9 cellular contexts compared by ENCODE assay signal in genomic region chr18:2978208-2978607, GRCh38. TPM values are rescaled to one million over a fixed set of nuclear protein-coding genes. Genes with fewer than 3 reads are reported as not detected.
DNase-seq lines count a peak whose midpoint lies in the region; ATAC-seq and TF ChIP-seq lines count a peak whose summit lies in the region.
"Had no signal": no experiment of that assay in that cellular context is flagged by ENCODE, and none has a peak within 500 bp of the region (broad histone marks: within the 10 kb centered on the region; RNA-seq: fewer than 3 reads in every experiment).

No MANE protein-coding gene starts in this region.

- H3K4me3 ChIP-seq in BLaER1 = no peak overlapping the region
- peak overlapping the region; percentile 69 for H3K4me3 ChIP-seq in naive thymus-derived CD4-positive, alpha-beta T cell (ENCODE audit: low read length)
- no peak overlapping the region for H3K4me3 ChIP-seq in HAP-1
- H3K4me3 ChIP-seq in BE2C (ENCODE audit: low read depth, low read length) = no peak overlapping the region

- H3K4me3 Mint-ChIP-seq in HFFc6 = peak overlapping the region; percentile 85
- peak overlapping the region; percentile 71 for H3K4me3 Mint-ChIP-seq in activated naive CD8-positive, alpha-beta T cell treated with anti-CD3 and anti-CD28 coated beads, Interleukin-2, amount 50 U/mL, for 24 hours
- peak overlapping the region; percentile 34 to 94 (median 84) for H3K4me3 Mint-ChIP-seq in naive thymus-derived CD4-positive, alpha-beta T cell

- H3K27me3 Mint-ChIP-seq in HFFc6 (ENCODE audit: insufficient read depth) = no peaks in the 10 kb centered on the region
- no peaks in the 10 kb centered on the region for H3K27me3 Mint-ChIP-seq in activated naive CD8-positive, alpha-beta T cell treated with anti-CD3 and anti-CD28 coated beads, Interleukin-2, amount 50 U/mL, for 24 hours
- H3K27me3 Mint-ChIP-seq in naive thymus-derived CD4-positive, alpha-beta T cell = no peaks in the 10 kb centered on the region

- peak overlapping the region; percentile 47 for H3K4me2 ChIP-seq in BLaER1

- intact Hi-C loops in naive thymus-derived CD4-positive, alpha-beta T cell (cut with micrococcal nuclease) = no loop called here

- peaks cover 67% of the 10 kb centered on the region for H3K4me1 ChIP-seq in BLaER1
- peaks cover 49 to 56% of the 10 kb centered on the region in 2 donors for H3K4me1 ChIP-seq in naive thymus-derived CD4-positive, alpha-beta T cell (ENCODE audit: control insufficient read depth in 2 of 2, insufficient read depth in 2 of 2, low read length in 2 of 2)
- H3K4me1 ChIP-seq in HAP-1 = peaks cover 22% of the 10 kb centered on the region
- no peaks in the 10 kb centered on the region for H3K4me1 ChIP-seq in BE2C

- no peaks in the 10 kb centered on the region for H3K9me3 ChIP-seq in BLaER1
- no peaks in the 10 kb centered on the region for H3K9me3 ChIP-seq in naive thymus-derived CD4-positive, alpha-beta T cell (ENCODE audit: control insufficient read depth in 2 of 3, low read length in 3 of 3)
- no peaks in the 10 kb centered on the region for H3K9me3 ChIP-seq in HAP-1
- no peaks in the 10 kb centered on the region for H3K9me3 ChIP-seq in BE2C

- TF ChIP-seq CTCF in HFFc6 (IDR thresholded peaks at IDR 0.05) = no peak
- no peak for TF ChIP-seq CTCF in BE2C (IDR thresholded peaks at IDR 0.05; ENCODE audit: low read depth, low read length)

- H3K27ac ChIP-seq in BLaER1 = 0 out of 2 replicates have a peak overlapping the region, but pooled peaks have one; percentile 18
- H3K27ac ChIP-seq in naive thymus-derived CD4-positive, alpha-beta T cell (ENCODE audit: low read depth, low read length) = peak overlapping the region; percentile 76

- no peaks in the 10 kb centered on the region for H3K36me3 ChIP-seq in BLaER1
- H3K36me3 ChIP-seq in naive thymus-derived CD4-positive, alpha-beta T cell (ENCODE audit: control insufficient read depth in 2 of 3, insufficient read depth in 3 of 3, low read length in 3 of 3) = no peaks in the 10 kb centered on the region
- no peaks in the 10 kb centered on the region for H3K36me3 ChIP-seq in HAP-1 (replicated peaks)
- H3K36me3 ChIP-seq in BE2C = no peaks in the 10 kb centered on the region

- DNase-seq in HFFc6 (no peak), HAP-1 (ENCODE audit: low spot score in 2 of 2) (no peak), BE2C (no peak), NCI-H1436 (lab: John Stamatoyannopoulos, UW) (no peak)
- DNase-seq in activated naive CD8-positive, alpha-beta T cell treated with anti-CD3 and anti-CD28 coated beads, Interleukin-2, amount 50 U/mL, for 24 hours = no peak
- no peak for DNase-seq in naive thymus-derived CD4-positive, alpha-beta T cell
- DNase-seq: activated CD4-positive, alpha-beta T cell treated with anti-CD3 and anti-CD28 coated beads, Interleukin-2, amount 50 U/mL, for 1 hour had no signal

- no peak overlapping the region for H3K9ac ChIP-seq in BLaER1

- H3K27ac Mint-ChIP-seq in HFFc6 = peak overlapping the region; percentile 94
- peak overlapping the region; percentile 95 for H3K27ac Mint-ChIP-seq in activated naive CD8-positive, alpha-beta T cell treated with anti-CD3 and anti-CD28 coated beads, Interleukin-2, amount 50 U/mL, for 24 hours
- peak overlapping the region; percentile 83 to 98 (median 91) for H3K27ac Mint-ChIP-seq in naive thymus-derived CD4-positive, alpha-beta T cell

- H3K27me3 ChIP-seq in BLaER1 (no peaks in the 10 kb centered on the region), HAP-1 (ENCODE audit: low read depth) (no peaks in the 10 kb centered on the region), BE2C (no peaks in the 10 kb centered on the region)
- no peaks in the 10 kb centered on the region for H3K27me3 ChIP-seq in naive thymus-derived CD4-positive, alpha-beta T cell (ENCODE audit: control insufficient read depth in 2 of 2, insufficient read depth in 2 of 2, low read length in 2 of 2)

- H3K36me3 Mint-ChIP-seq in HFFc6 (ENCODE audit: low read depth) = no peaks in the 10 kb centered on the region
- peaks cover 10% of the 10 kb centered on the region for H3K36me3 Mint-ChIP-seq in activated naive CD8-positive, alpha-beta T cell treated with anti-CD3 and anti-CD28 coated beads, Interleukin-2, amount 50 U/mL, for 24 hours (ENCODE audit: low read depth)
- H3K36me3 Mint-ChIP-seq in naive thymus-derived CD4-positive, alpha-beta T cell = peaks cover 0 to 40% (median 20%) of the 10 kb centered on the region in 5 donors

- H4K20me1 ChIP-seq in BLaER1 = peaks cover 15% of the 10 kb centered on the region; the same call in 1 of the 2 replicates

- POLR2A ChIA-PET in naive thymus-derived CD4-positive, alpha-beta T cell (lab: Charles Lee) = interaction anchor here (1.1 to 14.4 kb wide), 5 partner anchors 10 to 268 kb away, joined by 3 to 335 read pairs (median 45); no protein-coding TSS in a partner anchor

- ATAC-seq in activated naive CD8-positive, alpha-beta T cell treated with anti-CD3 and anti-CD28 coated beads, Interleukin-2, amount 50 U/mL, for 24 hours = peak; percentile 4
- ATAC-seq in naive thymus-derived CD4-positive, alpha-beta T cell = no peak
- no peak for ATAC-seq in HG03520 (IDR thresholded peaks at IDR 0.05; ENCODE audit: unreplicated experiment)

- in situ Hi-C loops in HAP-1 (cut with MboI; ENCODE audit: low sequenced_read_pairs) = no loop called here

- CTCF ChIA-PET in naive thymus-derived CD4-positive, alpha-beta T cell (lab: Charles Lee) = interaction anchor here (0.5 to 4.7 kb wide), 7 partner anchors 8 to 150 kb away, joined by 3 to 27 read pairs (median 3); no protein-coding TSS in a partner anchor

- peaks cover 82% of the 10 kb centered on the region for H3K4me1 Mint-ChIP-seq in HFFc6 (ENCODE audit: low read depth)
- H3K4me1 Mint-ChIP-seq in activated naive CD8-positive, alpha-beta T cell treated with anti-CD3 and anti-CD28 coated beads, Interleukin-2, amount 50 U/mL, for 24 hours = peaks cover 92% of the 10 kb centered on the region
- peaks cover 55 to 85% (median 76%) of the 10 kb centered on the region in 7 donors for H3K4me1 Mint-ChIP-seq in naive thymus-derived CD4-positive, alpha-beta T cell

- no peaks in the 10 kb centered on the region for H3K9me3 Mint-ChIP-seq in HFFc6
- no peaks in the 10 kb centered on the region for H3K9me3 Mint-ChIP-seq in activated naive CD8-positive, alpha-beta T cell treated with anti-CD3 and anti-CD28 coated beads, Interleukin-2, amount 50 U/mL, for 24 hours
- no peaks in the 10 kb centered on the region for H3K9me3 Mint-ChIP-seq in naive thymus-derived CD4-positive, alpha-beta T cell

RNA-seq across cellular contexts. Expression of gene LPIN2, which starts 34.7 kb away (rescaled TPM):
- total RNA-seq in HFFc6 (2021; fragmentation: NEBNext Ultra II Directional; extraction: Animal tissue kit (Norgen Biotek cat#: 25700)) = 10 to 100 TPM; 24.6 to 27.7 (median 26.3) TPM
- total RNA-seq in naive thymus-derived CD4-positive, alpha-beta T cell = 100 to 1,000 TPM in 1 of 5 experiments, 10 to 100 TPM in 4; 58.8 to 133 (median 73.6) TPM
- polyA plus RNA-seq in naive thymus-derived CD4-positive, alpha-beta T cell = 10 to 100 TPM; 63.7 to 73.1 TPM
- polyA plus RNA-seq in BE2C (2012; ENCODE audit: insufficient read depth, insufficient read length, low read depth) = 3.6 TPM
